15 cellular contexts compared by ENCODE assay signal in genomic region chr13:99018418-99019180, GRCh38. TPM values are rescaled to one million over a fixed set of nuclear protein-coding genes. Genes with fewer than 3 reads are reported as not detected.
A peak's percentile ranks its signal among the peaks of the same experiment; 100 is the strongest.
DNase-seq lines count a peak whose midpoint lies in the region; ATAC-seq, FAIRE-seq and TF ChIP-seq lines count a peak whose summit lies in the region.
"Had no signal": no experiment of that assay in that cellular context is flagged by ENCODE, and none has a peak within 500 bp of the region (broad histone marks: within the 10 kb centered on the region; RNA-seq: fewer than 3 reads in every experiment).

No MANE protein-coding gene starts in this region.

- DNase-seq in A172 (ENCODE audit: low spot score) (peak; percentile 65), GM04503 (ENCODE audit: low read depth) (peak; percentile 45), fibroblast of villous mesenchyme (ENCODE audit: low read depth) (peak; percentile 47), stomach (no peak), frontal cortex (ENCODE audit: low spot score in 2 of 2) (no peak), NCI-H2227 treated with DMSO at 0.1 percent for 48 hours (lab: John Stamatoyannopoulos, UW) (no peak), GM12891 (ENCODE audit: insufficient read length, low spot score) (no peak)
- DNase-seq in activated naive CD8-positive, alpha-beta T cell treated with anti-CD3 and anti-CD28 coated beads, Interleukin-2, amount 50 U/mL, for 24 hours = no peak
- DNase-seq: activated CD4-positive, alpha-beta T cell treated with anti-CD3 and anti-CD28 coated beads, Interleukin-2, amount 50 U/mL, for 4 hours; aorta; CD4-positive, CD25-positive, alpha-beta regulatory T cell; NCI-H187 treated with DMSO at 0.1 percent for 48 hours; T-helper 1 cell had no signal

- no peak overlapping the region for H3K4me3 Mint-ChIP-seq in activated naive CD8-positive, alpha-beta T cell treated with anti-CD3 and anti-CD28 coated beads, Interleukin-2, amount 50 U/mL, for 24 hours
- H3K4me3 Mint-ChIP-seq: CD4-positive, CD25-positive, alpha-beta regulatory T cell had no signal

- TF ChIP-seq POLR2A in stomach (IDR thresholded peaks at IDR 0.05) (no peak), GM12891 (IDR thresholded peaks at IDR 0.05; ENCODE audit: low read depth, low read length) (no peak)

- TF ChIP-seq EP300 in stomach (IDR thresholded peaks at IDR 0.05) = no peak

- no peaks in the 10 kb centered on the region for H3K9me3 ChIP-seq in stomach

- H3K27me3 ChIP-seq in stomach = no peaks in the 10 kb centered on the region

- H3K4me3 ChIP-seq in fibroblast of villous mesenchyme (ENCODE audit: low read depth, low read length) (no peak overlapping the region), stomach (no peak overlapping the region)
- H3K4me3 ChIP-seq: skin epidermis had no signal

- 89 to 98% (median 94%) methylated on average over 3 of the region's 3 CpGs for WGBS in stomach, 5 donors

- H3K27me3 Mint-ChIP-seq in activated naive CD8-positive, alpha-beta T cell treated with anti-CD3 and anti-CD28 coated beads, Interleukin-2, amount 50 U/mL, for 24 hours = no peaks in the 10 kb centered on the region
- H3K27me3 Mint-ChIP-seq: CD4-positive, CD25-positive, alpha-beta regulatory T cell had no signal

- peak overlapping the region; percentile 63 for H3K27ac Mint-ChIP-seq in activated naive CD8-positive, alpha-beta T cell treated with anti-CD3 and anti-CD28 coated beads, Interleukin-2, amount 50 U/mL, for 24 hours

- intact Hi-C loops in stomach (cut with DNase I; ENCODE audit: low total_unique reads) = no loop called here

- H3K36me3 Mint-ChIP-seq in activated naive CD8-positive, alpha-beta T cell treated with anti-CD3 and anti-CD28 coated beads, Interleukin-2, amount 50 U/mL, for 24 hours (ENCODE audit: low read depth) = peaks cover 2% of the 10 kb centered on the region

- no peaks in the 10 kb centered on the region for H3K9me3 Mint-ChIP-seq in activated naive CD8-positive, alpha-beta T cell treated with anti-CD3 and anti-CD28 coated beads, Interleukin-2, amount 50 U/mL, for 24 hours
- H3K9me3 Mint-ChIP-seq: CD4-positive, CD25-positive, alpha-beta regulatory T cell had no signal

- no peaks in the 10 kb centered on the region for H3K36me3 ChIP-seq in stomach

- H3K27ac ChIP-seq in stomach = no peak overlapping the region
- H3K27ac ChIP-seq: skin epidermis had no signal

- no peak for FAIRE-seq in frontal cortex (lab: Jason Lieb, UNC)
- FAIRE-seq in GM12891 (lab: Jason Lieb, UNC) = no peak
- FAIRE-seq: endometrium had no signal

- no peak for TF ChIP-seq CTCF in fibroblast of villous mesenchyme (IDR thresholded peaks at IDR 0.05; ENCODE audit: insufficient read depth, low read depth, low read length)
- TF ChIP-seq CTCF in stomach (IDR thresholded peaks at IDR 0.05) = no peak

- peak; percentile 82 for ATAC-seq in activated naive CD8-positive, alpha-beta T cell treated with anti-CD3 and anti-CD28 coated beads, Interleukin-2, amount 50 U/mL, for 24 hours

- peaks cover 0 to 11% (median 8%) of the 10 kb centered on the region in 4 donors for H3K4me1 ChIP-seq in stomach

- peaks cover 62% of the 10 kb centered on the region for H3K4me1 Mint-ChIP-seq in activated naive CD8-positive, alpha-beta T cell treated with anti-CD3 and anti-CD28 coated beads, Interleukin-2, amount 50 U/mL, for 24 hours

TF ChIP-seq in GM12891, 5 proteins besides CTCF, POLR2A, EP300 and RAD21:
- TF ChIP-seq POU2F2 (IDR thresholded peaks at IDR 0.05; ENCODE audit: low read depth, low read length) = no peak
- no peak for TF ChIP-seq TAF1 (IDR thresholded peaks at IDR 0.05; ENCODE audit: low read depth, low read length)
- no peak for TF ChIP-seq SPI1 (IDR thresholded peaks at IDR 0.05; ENCODE audit: low read depth, low read length)
- TF ChIP-seq POLR2AphosphoS5 (IDR thresholded peaks at IDR 0.05; ENCODE audit: low read depth, low read length) = no peak
- no peak for TF ChIP-seq PAX5 (IDR thresholded peaks at IDR 0.05; ENCODE audit: insufficient read depth, low read length, severe bottlenecking)

RNA-seq across cellular contexts. Expression of gene DOCK9, which starts 40.7 kb away (rescaled TPM):
- 51.0 and 153 TPM in 2 replicates for total RNA-seq in A172 (2014; rRNA removed; shearing (Covaris generic))
- 14.7 and 22.2 TPM in 2 replicates for total RNA-seq in fibroblast of villous mesenchyme
- 10 to 100 TPM; 42.3 to 97.9 (median 82.1) TPM for total RNA-seq in stomach
- polyA plus RNA-seq in stomach = 10 to 100 TPM in 2 of 3 donors, 1 to 10 TPM in 1; 8.7 to 22.3 (median 12.2) TPM
- total RNA-seq in frontal cortex = 162 TPM
- 8.0 TPM for polyA plus RNA-seq in GM12891 (2012; ENCODE audit: low read depth, missing spikeins)

Comparison
In these comparisons a context has a peak if more than half of its experiments do, and no peak if none do; other contexts are left out.
1. DNase-seq: peak in A172 (single experiment), GM04503 (single experiment) and fibroblast of villous mesenchyme (single experiment); none in activated naive CD8-positive, alpha-beta T cell treated with anti-CD3 and anti-CD28 coated beads, Interleukin-2, amount 50 U/mL, for 24 hours (single experiment), stomach (single experiment), frontal cortex (0 of 2), NCI-H2227 treated with DMSO at 0.1 percent for 48 hours (single experiment) and GM12891 (single experiment).